In genomic region chr7:138460176-138460648, GRCh38 we compare ENCODE assay signal across 1 cellular context.
A peak's percentile ranks its signal among the peaks of the same experiment; 100 is the strongest.
TF ChIP-seq lines count a peak whose summit lies in the region.

TSS of gene TRIM24 (plus strand) at chr7:138460259. CDS start at chr7:138460549, 290 bp downstream.

TF ChIP-seq in K562, 482 proteins besides CTCF, POLR2A, EP300 and RAD21 (continued from another document):
- TF ChIP-seq SAP30 (IDR thresholded peaks at IDR 0.05; ENCODE audit: borderline replicate concordance, insufficient read depth, low read depth, low read length, poor library complexity, severe bottlenecking): no peak
- peak; percentile 47; the same call in 1 of the 2 replicates for TF ChIP-seq DEAF1 (CRISPR knock-in tag; IDR thresholded peaks at IDR 0.05)
- no peak for TF ChIP-seq SRF (CRISPR knock-in tag; IDR thresholded peaks at IDR 0.05)
- TF ChIP-seq MBD1 (CRISPR knock-in tag; IDR thresholded peaks at IDR 0.05): no peak
- TF ChIP-seq FOXK2 (conservative IDR thresholded peaks at IDR 0.05 in 1 of 2, IDR thresholded peaks at IDR 0.05 in 1 of 2; ENCODE audit: low read depth in 2 of 2): no peak
- no peak for TF ChIP-seq BRD9 (IDR thresholded peaks at IDR 0.05; ENCODE audit: low read depth, partially characterized antibody)
- peak; percentile 72; the same call in 1 of the 2 replicates for TF ChIP-seq PHF21A (IDR thresholded peaks at IDR 0.05; ENCODE audit: borderline replicate concordance, low read depth)
- TF ChIP-seq CBFB (CRISPR knock-in tag; IDR thresholded peaks at IDR 0.05): no peak
- TF ChIP-seq GTF3C2 (IDR thresholded peaks at IDR 0.05; ENCODE audit: borderline replicate concordance, extremely low read depth, insufficient read length): no peak
- TF ChIP-seq CBX1 (IDR thresholded peaks at IDR 0.05; ENCODE audit: low read depth): peak; percentile 77
- TF ChIP-seq POU5F1 (IDR thresholded peaks at IDR 0.05; ENCODE audit: borderline replicate concordance, low read depth, low read length, partially characterized antibody): no peak
- no peak for TF ChIP-seq MECOM (CRISPR knock-in tag; IDR thresholded peaks at IDR 0.05)
- TF ChIP-seq MLX (CRISPR knock-in tag; conservative IDR thresholded peaks at IDR 0.05): peak; percentile 46 to 91; a peak in 1 of 4 replicates
- no peak for TF ChIP-seq ZNF445 (CRISPR knock-in tag; IDR thresholded peaks at IDR 0.05; ENCODE audit: low read depth)
- no peak for TF ChIP-seq ZNF174 (CRISPR knock-in tag; IDR thresholded peaks at IDR 0.05)
- no peak for TF ChIP-seq CSDE1 (IDR thresholded peaks at IDR 0.05)
- TF ChIP-seq CREBBP (IDR thresholded peaks at IDR 0.05; ENCODE audit: low read depth, low read length): no peak
- TF ChIP-seq PURB (CRISPR knock-in tag; IDR thresholded peaks at IDR 0.05; ENCODE audit: low read depth): no peak
- no peak for TF ChIP-seq RHOXF2B (CRISPR knock-in tag; conservative IDR thresholded peaks at IDR 0.05)
- TF ChIP-seq CLOCK (CRISPR knock-in tag; IDR thresholded peaks at IDR 0.05; ENCODE audit: borderline replicate concordance): no peak
- no peak for TF ChIP-seq SMARCA5 (IDR thresholded peaks at IDR 0.05)
- TF ChIP-seq GMEB1 (CRISPR knock-in tag; IDR thresholded peaks at IDR 0.05): peak; percentile 36; the same call in 1 of the 2 replicates
- no peak for TF ChIP-seq ZFP1 (CRISPR knock-in tag; IDR thresholded peaks at IDR 0.05)
- TF ChIP-seq SMARCB1 (IDR thresholded peaks at IDR 0.05; ENCODE audit: insufficient read length, low read depth): no peak
- TF ChIP-seq SIN3B (IDR thresholded peaks at IDR 0.05; ENCODE audit: low read depth): peak; percentile 58
- TF ChIP-seq KAT2B (IDR thresholded peaks at IDR 0.05; ENCODE audit: low read depth, low read length): no peak
- TF ChIP-seq CBX3 (IDR thresholded peaks at IDR 0.05; ENCODE audit: borderline replicate concordance in 1 of 2, low read length in 2 of 2): peak in 1 of 2 experiments; percentile 51; a peak in 1 of 3 replicates
- TF ChIP-seq HOMEZ (CRISPR knock-in tag; IDR thresholded peaks at IDR 0.05): peak; percentile 57; the same call in 1 of the 2 replicates
- TF ChIP-seq ETV6 (IDR thresholded peaks at IDR 0.05; ENCODE audit: borderline replicate concordance in 1 of 2, low read depth in 2 of 2, low read length in 1 of 2): no peak
- no peak for TF ChIP-seq ETV6 (CRISPR knock-in tag; IDR thresholded peaks at IDR 0.05; ENCODE audit: borderline replicate concordance)
- TF ChIP-seq, protein P1, sequence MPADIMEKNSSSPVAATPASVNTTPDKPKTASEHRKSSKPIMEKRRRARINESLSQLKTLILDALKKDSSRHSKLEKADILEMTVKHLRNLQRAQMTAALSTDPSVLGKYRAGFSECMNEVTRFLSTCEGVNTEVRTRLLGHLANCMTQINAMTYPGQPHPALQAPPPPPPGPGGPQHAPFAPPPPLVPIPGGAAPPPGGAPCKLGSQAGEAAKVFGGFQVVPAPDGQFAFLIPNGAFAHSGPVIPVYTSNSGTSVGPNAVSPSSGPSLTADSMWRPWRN (IDR thresholded peaks at IDR 0.05; ENCODE audit: low read depth): no peak
- peak; percentile 85; the same call in 1 of the 2 replicates for TF ChIP-seq ZNF511 (CRISPR knock-in tag; IDR thresholded peaks at IDR 0.05)
- TF ChIP-seq, protein P2, sequence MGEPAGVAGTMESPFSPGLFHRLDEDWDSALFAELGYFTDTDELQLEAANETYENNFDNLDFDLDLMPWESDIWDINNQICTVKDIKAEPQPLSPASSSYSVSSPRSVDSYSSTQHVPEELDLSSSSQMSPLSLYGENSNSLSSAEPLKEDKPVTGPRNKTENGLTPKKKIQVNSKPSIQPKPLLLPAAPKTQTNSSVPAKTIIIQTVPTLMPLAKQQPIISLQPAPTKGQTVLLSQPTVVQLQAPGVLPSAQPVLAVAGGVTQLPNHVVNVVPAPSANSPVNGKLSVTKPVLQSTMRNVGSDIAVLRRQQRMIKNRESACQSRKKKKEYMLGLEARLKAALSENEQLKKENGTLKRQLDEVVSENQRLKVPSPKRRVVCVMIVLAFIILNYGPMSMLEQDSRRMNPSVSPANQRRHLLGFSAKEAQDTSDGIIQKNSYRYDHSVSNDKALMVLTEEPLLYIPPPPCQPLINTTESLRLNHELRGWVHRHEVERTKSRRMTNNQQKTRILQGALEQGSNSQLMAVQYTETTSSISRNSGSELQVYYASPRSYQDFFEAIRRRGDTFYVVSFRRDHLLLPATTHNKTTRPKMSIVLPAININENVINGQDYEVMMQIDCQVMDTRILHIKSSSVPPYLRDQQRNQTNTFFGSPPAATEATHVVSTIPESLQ (CRISPR knock-in tag; IDR thresholded peaks at IDR 0.05): 0 out of 2 replicates have a peak, but pooled peaks have one; percentile 51
- no peak for TF ChIP-seq ZC3H11A (IDR thresholded peaks at IDR 0.05; ENCODE audit: low read depth, low read length)
- TF ChIP-seq ZKSCAN3 (CRISPR knock-in tag; IDR thresholded peaks at IDR 0.05): no peak
- TF ChIP-seq RBBP5 (IDR thresholded peaks at IDR 0.05; ENCODE audit: borderline replicate concordance, insufficient read depth, low read length, poor library complexity, severe bottlenecking): no peak
